ENCODE assay signal across 8 cellular contexts in the genomic region with DNA sequence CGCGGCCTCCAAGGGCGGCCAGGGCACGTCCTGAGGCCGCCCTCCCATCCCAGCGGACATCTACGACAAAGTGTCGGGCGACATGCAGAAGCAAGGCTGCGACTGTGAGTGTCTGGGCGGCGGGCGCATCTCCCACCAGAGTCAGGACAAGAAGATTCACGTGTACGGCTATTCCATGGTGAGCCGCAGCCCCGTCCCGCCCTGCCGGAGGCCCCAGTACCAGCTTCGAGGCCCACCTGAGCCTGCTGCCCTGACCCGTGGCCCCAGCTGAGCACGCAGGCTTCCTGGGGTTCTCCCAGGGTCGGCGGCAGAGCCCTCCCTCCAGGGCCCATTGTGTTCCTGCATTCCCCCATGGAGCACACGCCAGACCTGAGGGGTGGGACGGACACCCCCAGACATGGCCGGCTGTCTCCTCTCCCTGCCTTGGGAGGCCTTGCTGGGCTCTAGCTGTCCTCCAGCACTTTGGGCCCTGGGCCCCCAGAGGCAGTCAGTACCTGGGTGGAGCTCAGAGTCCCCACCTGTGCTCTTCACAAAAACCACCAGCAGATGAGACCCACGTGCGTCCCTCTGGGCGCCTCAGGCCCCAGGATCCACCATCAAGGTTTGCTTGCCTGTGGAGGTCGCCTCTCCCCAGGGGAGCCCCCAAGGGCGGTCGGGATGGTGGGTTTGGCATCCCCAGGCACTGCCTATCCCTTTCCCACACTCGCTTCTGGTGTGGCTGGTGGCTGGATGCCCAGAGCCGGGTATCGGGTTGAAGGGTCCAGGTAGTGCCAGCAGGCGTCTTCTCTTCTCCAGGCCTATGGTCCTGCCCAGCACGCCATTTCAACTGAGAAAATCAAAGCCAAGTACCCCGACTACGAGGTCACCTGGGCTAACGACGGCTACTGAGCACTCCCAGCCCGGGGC. TPM values are rescaled to one million over a fixed set of nuclear protein-coding genes. Genes with fewer than 3 reads are reported as not detected.
DNase-seq lines count a peak whose midpoint lies in the region; ATAC-seq and TF ChIP-seq lines count a peak whose summit lies in the region.

No MANE protein-coding gene starts in this region.

- peaks cover 0 to 12% of the 10 kb centered on the region in 2 donors for H3K36me3 ChIP-seq in gastrocnemius medialis

- in situ Hi-C loops in gastrocnemius medialis (cut with MboI; ENCODE audit: low sequenced_read_pairs in 4 of 4), result no loop called here

- peak overlapping the region; percentile 78 for H3K4me3 ChIP-seq in GM12875 (ENCODE audit: low read depth, low read length)
- H3K4me3 ChIP-seq in WI38 (ENCODE audit: low read depth, low read length), result peak overlapping the region; percentile 86
- peak overlapping the region; percentile 67 to 86 (median 78) for H3K4me3 ChIP-seq in gastrocnemius medialis

- H3K27ac Mint-ChIP-seq in glutamatergic neuron (ENCODE audit: unreplicated experiment), result no peak overlapping the region

- no peaks in the 10 kb centered on the region for H3K36me3 Mint-ChIP-seq in glutamatergic neuron (ENCODE audit: unreplicated experiment)

- peak overlapping the region; percentile 89 to 97 (median 92) for H3K27ac ChIP-seq in gastrocnemius medialis

- H3K9me3 Mint-ChIP-seq in glutamatergic neuron (ENCODE audit: unreplicated experiment), result peaks cover 8% of the 10 kb centered on the region

- intact Hi-C loops in gastrocnemius medialis (cut with DNase I; ENCODE audit: low total_unique reads), result loop anchor here (1.0 to 5.0 kb wide), 8 partner anchors 16 to 177 kb away; a partner anchor contains a TSS

- H3K27me3 Mint-ChIP-seq in glutamatergic neuron (ENCODE audit: unreplicated experiment), result peaks cover 12% of the 10 kb centered on the region

- no peak for TF ChIP-seq POLR2A in gastrocnemius medialis (IDR thresholded peaks at IDR 0.05)

- no peak for ATAC-seq in gastrocnemius medialis
- no peak for ATAC-seq in GM18868 (IDR thresholded peaks at IDR 0.05; ENCODE audit: unreplicated experiment)

- TF ChIP-seq CTCF in GM12875 (IDR thresholded peaks at IDR 0.05; ENCODE audit: borderline replicate concordance, insufficient read depth, low read depth, low read length) (no peak), WI38 (IDR thresholded peaks at IDR 0.05; ENCODE audit: low read depth, low read length) (no peak), glutamatergic neuron (IDR thresholded peaks at IDR 0.05; ENCODE audit: partially characterized antibody, unreplicated experiment) (no peak), gastrocnemius medialis (IDR thresholded peaks at IDR 0.05 in 4 of 5, conservative IDR thresholded peaks at IDR 0.05 in 1 of 5) (no peak)

- H3K4me1 Mint-ChIP-seq in glutamatergic neuron (ENCODE audit: low read depth, unreplicated experiment), result peaks cover 2% of the 10 kb centered on the region

- H3K27me3 ChIP-seq in gastrocnemius medialis, result peaks cover 3 to 15% (median 11%) of the 10 kb centered on the region in 3 donors

- no peaks in the 10 kb centered on the region for H3K9me3 ChIP-seq in gastrocnemius medialis

- H3K4me3 Mint-ChIP-seq in glutamatergic neuron (ENCODE audit: unreplicated experiment), result peak overlapping the region; percentile 91

- peak; percentile 35 for DNase-seq in glutamatergic neuron
- DNase-seq in gastrocnemius medialis, result peak in 1 of 2 donors; percentile 61
- no peak for DNase-seq in stimulated activated naive CD4-positive, alpha-beta T cell (lab: John Stamatoyannopoulos, UW)
- no peak for DNase-seq in NCI-H1417 (lab: John Stamatoyannopoulos, UW)
- DNase-seq in NCI-H2081 treated with DMSO at 0.1 percent for 48 hours (lab: John Stamatoyannopoulos, UW), result no peak

- H3K4me1 ChIP-seq in gastrocnemius medialis, result peaks cover 20 to 31% of the 10 kb centered on the region in 2 donors

RNA-seq across cellular contexts. Expression of a gene that starts 1.0 kb away (rescaled TPM):
- total RNA-seq in glutamatergic neuron (ENCODE audit: unreplicated experiment) (101 TPM), gastrocnemius medialis (100 to 1,000 TPM in 3 of 4 donors, 10 to 100 TPM in 1; 98.8 to 204 (median 152) TPM)

RNA-seq across cellular contexts. Expression of a gene that starts 1.9 kb away (rescaled TPM):
- total RNA-seq in glutamatergic neuron (ENCODE audit: unreplicated experiment) (17.6 TPM), gastrocnemius medialis (1 to 10 TPM in 3 of 4 donors, under 1 TPM in 1; 0.95 to 2.3 (median 1.7) TPM)

RNA-seq across cellular contexts. Expression of a gene that starts 7.9 kb away (rescaled TPM):
- total RNA-seq in glutamatergic neuron (ENCODE audit: unreplicated experiment) (15.3 TPM), gastrocnemius medialis (1 to 10 TPM; 1.3 to 2.1 (median 1.6) TPM)

RNA-seq across cellular contexts. Expression of a gene that starts 15.9 kb away (rescaled TPM):
- total RNA-seq in glutamatergic neuron (ENCODE audit: unreplicated experiment) (343 TPM), gastrocnemius medialis (100 to 1,000 TPM; 285 to 440 (median 334) TPM)

RNA-seq across cellular contexts. Expression of a gene that starts 36.1 kb away (rescaled TPM):
- total RNA-seq in glutamatergic neuron (ENCODE audit: unreplicated experiment) (27.3 TPM), gastrocnemius medialis (1 to 10 TPM; 3.5 to 6.6 (median 4.8) TPM)
